ENCODE assay signal across 1 cellular context in genomic region chr3:127739347-127740135, GRCh38.
TF ChIP-seq lines count a peak whose summit lies in the region.

No MANE protein-coding gene starts in this region.

TF ChIP-seq in HepG2, 621 proteins besides CTCF, POLR2A, EP300 and RAD21 (continued from another document):
- TF ChIP-seq HCFC1 (IDR thresholded peaks at IDR 0.05; ENCODE audit: low read depth, low read length) (no peak), MAFG (CRISPR knock-in tag; IDR thresholded peaks at IDR 0.05) (no peak), ZNF101 (CRISPR knock-in tag; IDR thresholded peaks at IDR 0.05; ENCODE audit: borderline replicate concordance, low read depth) (no peak), SP4 (CRISPR knock-in tag; IDR thresholded peaks at IDR 0.05) (no peak), NCOA2 (CRISPR knock-in tag; IDR thresholded peaks at IDR 0.05) (no peak), THAP9 (CRISPR knock-in tag; IDR thresholded peaks at IDR 0.05; ENCODE audit: borderline replicate concordance) (no peak), ZFP41 (CRISPR knock-in tag; IDR thresholded peaks at IDR 0.05; ENCODE audit: borderline replicate concordance) (no peak)
